22 cellular contexts compared by ENCODE assay signal in genomic region chr7:98974205-98974604, GRCh38.
DNase-seq lines count a peak whose midpoint lies in the region; ATAC-seq and TF ChIP-seq lines count a peak whose summit lies in the region.
"Had no signal": no experiment of that assay in that cellular context is flagged by ENCODE, and none has a peak within 500 bp of the region (broad histone marks: within the 10 kb centered on the region; RNA-seq: fewer than 3 reads in every experiment).

No MANE protein-coding gene starts in this region.

- H3K27ac Mint-ChIP-seq in activated CD8-positive, alpha-beta memory T cell treated with anti-CD3 and anti-CD28 coated beads, Interleukin-2, amount 10 ng/mL, durations not matched to agents 7 days and 5 days = no peak overlapping the region
- peak overlapping the region; percentile 33 for H3K27ac Mint-ChIP-seq in stimulated activated naive B cell treated with anti-CD40 and anti-IgM and Interleukin-4, amounts not matched to agents 10 μg/mL and 1 μg/mL and 100 μg/mL, for 72 hours

- no peaks in the 10 kb centered on the region for H3K4me1 Mint-ChIP-seq in activated CD8-positive, alpha-beta memory T cell treated with anti-CD3 and anti-CD28 coated beads, Interleukin-2, amount 10 ng/mL, durations not matched to agents 7 days and 5 days
- H3K4me1 Mint-ChIP-seq in stimulated activated naive B cell treated with anti-CD40 and anti-IgM and Interleukin-4, amounts not matched to agents 10 μg/mL and 1 μg/mL and 100 μg/mL, for 72 hours = no peaks in the 10 kb centered on the region
- H3K4me1 Mint-ChIP-seq: CD14-positive monocyte had no signal

- no peak overlapping the region for H3K4me3 ChIP-seq in cardiac muscle cell
- no peak overlapping the region for H3K4me3 ChIP-seq in right cardiac atrium (ENCODE audit: low read length)

- H3K9me3 ChIP-seq in cardiac muscle cell (ENCODE audit: low read depth) = no peaks in the 10 kb centered on the region
- H3K9me3 ChIP-seq in right cardiac atrium (ENCODE audit: control insufficient read depth, low read length) = no peaks in the 10 kb centered on the region
- H3K9me3 ChIP-seq: BE2C had no signal

- 95% methylated on average over 4 of the region's 4 CpGs for WGBS in right cardiac atrium

- H3K36me3 ChIP-seq in cardiac muscle cell = peaks cover 72% of the 10 kb centered on the region

- H3K4me1 ChIP-seq in cardiac muscle cell (ENCODE audit: low read depth) (peaks cover 13% of the 10 kb centered on the region), right cardiac atrium (ENCODE audit: control insufficient read depth, insufficient read depth, low read length) (no peaks in the 10 kb centered on the region)
- H3K4me1 ChIP-seq: BE2C had no signal

- intact Hi-C loops in right cardiac atrium (cut with DNase I) = no loop called here

- H3K9me3 Mint-ChIP-seq in activated CD8-positive, alpha-beta memory T cell treated with anti-CD3 and anti-CD28 coated beads, Interleukin-2, amount 10 ng/mL, durations not matched to agents 7 days and 5 days (ENCODE audit: low read depth) = no peaks in the 10 kb centered on the region
- no peaks in the 10 kb centered on the region for H3K9me3 Mint-ChIP-seq in stimulated activated naive B cell treated with anti-CD40 and anti-IgM and Interleukin-4, amounts not matched to agents 10 μg/mL and 1 μg/mL and 100 μg/mL, for 72 hours
- H3K9me3 Mint-ChIP-seq: CD14-positive monocyte had no signal

- DNase-seq in activated CD8-positive, alpha-beta memory T cell treated with anti-CD3 and anti-CD28 coated beads, Interleukin-2, amount 50 U/mL, for 48 hours = peak; percentile 15
- DNase-seq in activated CD8-positive, alpha-beta memory T cell treated with anti-CD3 and anti-CD28 coated beads, Interleukin-2, amount 10 ng/mL, durations not matched to agents 7 days and 5 days = no peak
- DNase-seq in cardiac muscle cell (ENCODE audit: low read depth in 1 of 2, low spot score in 1 of 2) (no peak), right cardiac atrium (no peak), islet precursor cell (peak; percentile 28)
- no peak for DNase-seq in stimulated activated naive B cell treated with anti-CD40 and anti-IgM and Interleukin-4, amounts not matched to agents 10 μg/mL and 1 μg/mL and 100 μg/mL, for 72 hours
- DNase-seq in stimulated activated CD4-positive, alpha-beta T cell treated with anti-CD3 and anti-CD28 coated beads, Interleukin-2, amount 100 ng/mL, for 48 hours = no peak
- DNase-seq: 8988T, ACHN, BE2C, DMS153, DND-41, NCI-H1048, NCI-H1417, NCI-H1694, NCI-H2081, NCI-H2227 treated with DMSO at 0.1 percent for 48 hours, NCI-H69, RPMI8226, SHP77 had no signal

- H3K27ac ChIP-seq in cardiac muscle cell = peak overlapping the region; percentile 81
- H3K27ac ChIP-seq in right cardiac atrium (ENCODE audit: low read length) = no peak overlapping the region

- CTCF ChIA-PET in activated CD8-positive, alpha-beta memory T cell treated with anti-CD3 and anti-CD28 coated beads, Interleukin-2, amount 10 ng/mL, durations not matched to agents 7 days and 5 days (lab: Charles Lee) = no interaction called here

- peaks cover 52% of the 10 kb centered on the region for H3K36me3 Mint-ChIP-seq in activated CD8-positive, alpha-beta memory T cell treated with anti-CD3 and anti-CD28 coated beads, Interleukin-2, amount 10 ng/mL, durations not matched to agents 7 days and 5 days
- H3K36me3 Mint-ChIP-seq in stimulated activated naive B cell treated with anti-CD40 and anti-IgM and Interleukin-4, amounts not matched to agents 10 μg/mL and 1 μg/mL and 100 μg/mL, for 72 hours = peaks cover 65 to 76% of the 10 kb centered on the region in 2 donors

- TF ChIP-seq CTCF in cardiac muscle cell (IDR thresholded peaks at IDR 0.05; ENCODE audit: low read depth, low read length) = no peak

- no peak for ATAC-seq in activated CD8-positive, alpha-beta memory T cell treated with anti-CD3 and anti-CD28 coated beads, Interleukin-2, amount 10 ng/mL, durations not matched to agents 7 days and 5 days
- ATAC-seq in right cardiac atrium (no peak), GM18870 (IDR thresholded peaks at IDR 0.05; ENCODE audit: unreplicated experiment) (no peak)
- no peak for ATAC-seq in stimulated activated naive B cell treated with anti-CD40 and anti-IgM and Interleukin-4, amounts not matched to agents 10 μg/mL and 1 μg/mL and 100 μg/mL, for 72 hours (replicated peaks)

- H3K27me3 Mint-ChIP-seq in activated CD8-positive, alpha-beta memory T cell treated with anti-CD3 and anti-CD28 coated beads, Interleukin-2, amount 10 ng/mL, durations not matched to agents 7 days and 5 days = no peaks in the 10 kb centered on the region
- H3K27me3 Mint-ChIP-seq in stimulated activated naive B cell treated with anti-CD40 and anti-IgM and Interleukin-4, amounts not matched to agents 10 μg/mL and 1 μg/mL and 100 μg/mL, for 72 hours = no peaks in the 10 kb centered on the region

- no peaks in the 10 kb centered on the region for H3K27me3 ChIP-seq in cardiac muscle cell
- H3K27me3 ChIP-seq in right cardiac atrium (ENCODE audit: control insufficient read depth, insufficient read depth) = no peaks in the 10 kb centered on the region
- H3K27me3 ChIP-seq: BE2C had no signal

- H3K4me3 Mint-ChIP-seq in activated CD8-positive, alpha-beta memory T cell treated with anti-CD3 and anti-CD28 coated beads, Interleukin-2, amount 10 ng/mL, durations not matched to agents 7 days and 5 days = no peak overlapping the region
- no peak overlapping the region for H3K4me3 Mint-ChIP-seq in stimulated activated naive B cell treated with anti-CD40 and anti-IgM and Interleukin-4, amounts not matched to agents 10 μg/mL and 1 μg/mL and 100 μg/mL, for 72 hours
- H3K4me3 Mint-ChIP-seq: CD14-positive monocyte had no signal

Comparison
In these comparisons a context has a peak if more than half of its experiments do, and no peak if none do; other contexts are left out.
1. DNase-seq: peak in activated CD8-positive, alpha-beta memory T cell treated with anti-CD3 and anti-CD28 coated beads, Interleukin-2, amount 50 U/mL, for 48 hours (single experiment) and islet precursor cell (single experiment); none in activated CD8-positive, alpha-beta memory T cell treated with anti-CD3 and anti-CD28 coated beads, Interleukin-2, amount 10 ng/mL, durations not matched to agents 7 days and 5 days (single experiment), cardiac muscle cell (0 of 2), right cardiac atrium (0 of 3), stimulated activated naive B cell treated with anti-CD40 and anti-IgM and Interleukin-4, amounts not matched to agents 10 μg/mL and 1 μg/mL and 100 μg/mL, for 72 hours (single experiment) and stimulated activated CD4-positive, alpha-beta T cell treated with anti-CD3 and anti-CD28 coated beads, Interleukin-2, amount 100 ng/mL, for 48 hours (0 of 2).